In the genomic region with DNA sequence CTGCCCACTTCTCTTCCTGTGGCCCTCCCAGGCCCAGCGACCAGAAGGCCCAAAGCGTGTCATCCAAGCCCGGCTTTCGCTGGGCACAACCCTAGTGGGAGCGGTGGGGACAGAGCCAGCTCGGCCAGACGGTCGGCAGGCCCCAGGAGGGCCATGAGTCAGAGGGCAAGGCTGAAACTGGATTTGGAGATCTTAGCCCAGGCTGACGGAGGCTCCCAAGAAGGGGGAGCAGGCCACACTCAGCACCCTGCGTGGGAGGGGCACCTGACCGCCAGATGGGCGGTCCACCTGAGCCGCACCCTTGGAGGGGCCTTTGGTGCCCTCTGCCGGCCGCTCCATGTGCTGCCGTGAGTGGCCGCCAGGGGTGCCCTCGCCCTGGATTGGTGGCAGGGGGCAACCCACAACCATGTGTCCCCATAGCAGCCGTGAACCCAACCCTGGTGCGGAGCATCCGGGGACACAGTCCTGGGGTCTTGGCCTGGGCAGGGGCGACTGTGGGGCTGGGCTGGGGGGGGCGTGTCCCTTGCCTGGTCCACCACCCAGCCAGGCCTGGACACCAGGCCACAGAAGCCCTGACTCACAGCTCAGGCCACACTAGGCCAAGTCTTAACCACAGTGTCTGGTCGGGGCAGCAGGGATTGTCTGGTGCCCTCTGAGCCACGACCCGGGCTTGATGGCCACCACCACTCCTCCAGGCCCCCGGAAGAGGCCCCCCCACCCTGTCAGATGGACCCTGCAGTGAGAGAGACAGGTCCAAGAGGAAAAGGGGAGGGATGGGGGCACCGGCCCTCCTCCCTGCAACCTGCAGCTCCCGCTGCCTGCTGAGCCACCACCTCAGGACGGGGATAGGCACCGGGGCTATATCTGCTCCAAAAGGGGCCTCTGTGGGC, we compare ENCODE assay signal across 1 cellular context.
TF ChIP-seq lines count a peak whose summit lies in the region.

No MANE protein-coding gene starts in this region.

TF ChIP-seq in HepG2, 621 proteins besides CTCF, POLR2A, EP300 and RAD21 (continued from another document and continues in another):
- TF ChIP-seq, protein P1, sequence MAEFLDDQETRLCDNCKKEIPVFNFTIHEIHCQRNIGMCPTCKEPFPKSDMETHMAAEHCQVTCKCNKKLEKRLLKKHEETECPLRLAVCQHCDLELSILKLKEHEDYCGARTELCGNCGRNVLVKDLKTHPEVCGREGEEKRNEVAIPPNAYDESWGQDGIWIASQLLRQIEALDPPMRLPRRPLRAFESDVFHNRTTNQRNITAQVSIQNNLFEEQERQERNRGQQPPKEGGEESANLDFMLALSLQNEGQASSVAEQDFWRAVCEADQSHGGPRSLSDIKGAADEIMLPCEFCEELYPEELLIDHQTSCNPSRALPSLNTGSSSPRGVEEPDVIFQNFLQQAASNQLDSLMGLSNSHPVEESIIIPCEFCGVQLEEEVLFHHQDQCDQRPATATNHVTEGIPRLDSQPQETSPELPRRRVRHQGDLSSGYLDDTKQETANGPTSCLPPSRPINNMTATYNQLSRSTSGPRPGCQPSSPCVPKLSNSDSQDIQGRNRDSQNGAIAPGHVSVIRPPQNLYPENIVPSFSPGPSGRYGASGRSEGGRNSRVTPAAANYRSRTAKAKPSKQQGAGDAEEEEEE (CRISPR knock-in tag; IDR thresholded peaks at IDR 0.05; ENCODE audit: borderline replicate concordance) = no peak
- no peak for TF ChIP-seq ZNF615 (CRISPR knock-in tag; IDR thresholded peaks at IDR 0.05; ENCODE audit: borderline replicate concordance)
- TF ChIP-seq, protein P2, sequence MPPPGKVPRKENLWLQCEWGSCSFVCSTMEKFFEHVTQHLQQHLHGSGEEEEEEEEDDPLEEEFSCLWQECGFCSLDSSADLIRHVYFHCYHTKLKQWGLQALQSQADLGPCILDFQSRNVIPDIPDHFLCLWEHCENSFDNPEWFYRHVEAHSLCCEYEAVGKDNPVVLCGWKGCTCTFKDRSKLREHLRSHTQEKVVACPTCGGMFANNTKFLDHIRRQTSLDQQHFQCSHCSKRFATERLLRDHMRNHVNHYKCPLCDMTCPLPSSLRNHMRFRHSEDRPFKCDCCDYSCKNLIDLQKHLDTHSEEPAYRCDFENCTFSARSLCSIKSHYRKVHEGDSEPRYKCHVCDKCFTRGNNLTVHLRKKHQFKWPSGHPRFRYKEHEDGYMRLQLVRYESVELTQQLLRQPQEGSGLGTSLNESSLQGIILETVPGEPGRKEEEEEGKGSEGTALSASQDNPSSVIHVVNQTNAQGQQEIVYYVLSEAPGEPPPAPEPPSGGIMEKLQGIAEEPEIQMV (CRISPR knock-in tag; IDR thresholded peaks at IDR 0.05; ENCODE audit: low read depth) = no peak
- TF ChIP-seq MXI1 (IDR thresholded peaks at IDR 0.05; ENCODE audit: borderline replicate concordance, low read depth, low read length) = peak; percentile 69; the same call in 1 of the 3 replicates
- TF ChIP-seq NR2F6 (IDR thresholded peaks at IDR 0.05) = no peak
- peak; percentile 43; the same call in 1 of the 2 replicates for TF ChIP-seq NR2F6 (CRISPR knock-in tag; IDR thresholded peaks at IDR 0.05)
- TF ChIP-seq TCF7 (IDR thresholded peaks at IDR 0.05; ENCODE audit: low read depth) = no peak
- peak; percentile 88 for TF ChIP-seq MYC (CRISPR knock-in tag; IDR thresholded peaks at IDR 0.05; ENCODE audit: borderline replicate concordance)
- no peak for TF ChIP-seq HMG20A (CRISPR knock-in tag; IDR thresholded peaks at IDR 0.05; ENCODE audit: borderline replicate concordance)
- 0 out of 2 replicates have a peak, but pooled peaks have one; percentile 25 for TF ChIP-seq ZIK1 (CRISPR knock-in tag; IDR thresholded peaks at IDR 0.05; ENCODE audit: borderline replicate concordance, low read depth)
- TF ChIP-seq TCF7L2 (IDR thresholded peaks at IDR 0.05; ENCODE audit: low read depth, low read length) = no peak
- TF ChIP-seq HES4 (CRISPR knock-in tag; IDR thresholded peaks at IDR 0.05; ENCODE audit: borderline replicate concordance) = peak; percentile 86; the same call in 1 of the 2 replicates
- TF ChIP-seq NR2F1 (CRISPR knock-in tag; IDR thresholded peaks at IDR 0.05) = no peak; a peak in 1 of 4 replicates
- TF ChIP-seq, protein P3, sequence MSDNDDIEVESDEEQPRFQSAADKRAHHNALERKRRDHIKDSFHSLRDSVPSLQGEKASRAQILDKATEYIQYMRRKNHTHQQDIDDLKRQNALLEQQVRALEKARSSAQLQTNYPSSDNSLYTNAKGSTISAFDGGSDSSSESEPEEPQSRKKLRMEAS (IDR thresholded peaks at IDR 0.05) = peak; percentile 74
- TF ChIP-seq ATF1 (CRISPR knock-in tag; IDR thresholded peaks at IDR 0.05) = no peak
- peak; percentile 32; the same call in 1 of the 2 replicates for TF ChIP-seq ZNF343 (CRISPR knock-in tag; IDR thresholded peaks at IDR 0.05)
- TF ChIP-seq PREB (CRISPR knock-in tag; IDR thresholded peaks at IDR 0.05) = no peak
- no peak for TF ChIP-seq MTF1 (CRISPR knock-in tag; IDR thresholded peaks at IDR 0.05)
- TF ChIP-seq, protein P4, sequence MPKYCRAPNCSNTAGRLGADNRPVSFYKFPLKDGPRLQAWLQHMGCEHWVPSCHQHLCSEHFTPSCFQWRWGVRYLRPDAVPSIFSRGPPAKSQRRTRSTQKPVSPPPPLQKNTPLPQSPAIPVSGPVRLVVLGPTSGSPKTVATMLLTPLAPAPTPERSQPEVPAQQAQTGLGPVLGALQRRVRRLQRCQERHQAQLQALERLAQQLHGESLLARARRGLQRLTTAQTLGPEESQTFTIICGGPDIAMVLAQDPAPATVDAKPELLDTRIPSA (CRISPR knock-in tag; IDR thresholded peaks at IDR 0.05; ENCODE audit: borderline replicate concordance) = no peak
- TF ChIP-seq SP1 (IDR thresholded peaks at IDR 0.05) = no peak
- peak; percentile 72 for TF ChIP-seq SP1 (CRISPR knock-in tag; IDR thresholded peaks at IDR 0.05)
- TF ChIP-seq EED (CRISPR knock-in tag; IDR thresholded peaks at IDR 0.05) = no peak; the same call in none of the 2 replicates
- TF ChIP-seq SMAD1 (CRISPR knock-in tag; IDR thresholded peaks at IDR 0.05; ENCODE audit: borderline replicate concordance, low read depth) = no peak
- no peak for TF ChIP-seq FOXA1 (IDR thresholded peaks at IDR 0.05)
- 0 out of 2 replicates have a peak, but pooled peaks have one; percentile 37 for TF ChIP-seq FOXA1 (CRISPR knock-in tag; IDR thresholded peaks at IDR 0.05)
- TF ChIP-seq, protein P5, sequence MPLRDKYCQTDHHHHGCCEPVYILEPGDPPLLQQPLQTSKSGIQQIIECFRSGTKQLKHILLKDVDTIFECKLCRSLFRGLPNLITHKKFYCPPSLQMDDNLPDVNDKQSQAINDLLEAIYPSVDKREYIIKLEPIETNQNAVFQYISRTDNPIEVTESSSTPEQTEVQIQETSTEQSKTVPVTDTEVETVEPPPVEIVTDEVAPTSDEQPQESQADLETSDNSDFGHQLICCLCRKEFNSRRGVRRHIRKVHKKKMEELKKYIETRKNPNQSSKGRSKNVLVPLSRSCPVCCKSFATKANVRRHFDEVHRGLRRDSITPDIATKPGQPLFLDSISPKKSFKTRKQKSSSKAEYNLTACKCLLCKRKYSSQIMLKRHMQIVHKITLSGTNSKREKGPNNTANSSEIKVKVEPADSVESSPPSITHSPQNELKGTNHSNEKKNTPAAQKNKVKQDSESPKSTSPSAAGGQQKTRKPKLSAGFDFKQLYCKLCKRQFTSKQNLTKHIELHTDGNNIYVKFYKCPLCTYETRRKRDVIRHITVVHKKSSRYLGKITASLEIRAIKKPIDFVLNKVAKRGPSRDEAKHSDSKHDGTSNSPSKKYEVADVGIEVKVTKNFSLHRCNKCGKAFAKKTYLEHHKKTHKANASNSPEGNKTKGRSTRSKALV (CRISPR knock-in tag; IDR thresholded peaks at IDR 0.05) = 0 out of 2 replicates have a peak, but pooled peaks have one; percentile 17
- TF ChIP-seq, protein P6, sequence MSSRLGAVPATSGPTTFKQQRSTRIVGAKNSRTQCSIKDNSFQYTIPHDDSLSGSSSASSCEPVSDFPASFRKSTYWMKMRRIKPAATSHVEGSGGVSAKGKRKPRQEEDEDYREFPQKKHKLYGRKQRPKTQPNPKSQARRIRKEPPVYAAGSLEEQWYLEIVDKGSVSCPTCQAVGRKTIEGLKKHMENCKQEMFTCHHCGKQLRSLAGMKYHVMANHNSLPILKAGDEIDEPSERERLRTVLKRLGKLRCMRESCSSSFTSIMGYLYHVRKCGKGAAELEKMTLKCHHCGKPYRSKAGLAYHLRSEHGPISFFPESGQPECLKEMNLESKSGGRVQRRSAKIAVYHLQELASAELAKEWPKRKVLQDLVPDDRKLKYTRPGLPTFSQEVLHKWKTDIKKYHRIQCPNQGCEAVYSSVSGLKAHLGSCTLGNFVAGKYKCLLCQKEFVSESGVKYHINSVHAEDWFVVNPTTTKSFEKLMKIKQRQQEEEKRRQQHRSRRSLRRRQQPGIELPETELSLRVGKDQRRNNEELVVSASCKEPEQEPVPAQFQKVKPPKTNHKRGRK (CRISPR knock-in tag; IDR thresholded peaks at IDR 0.05) = no peak
- 0 out of 2 replicates have a peak, but pooled peaks have one; percentile 70 for TF ChIP-seq SMYD3 (CRISPR knock-in tag; IDR thresholded peaks at IDR 0.05)
- no peak for TF ChIP-seq SIX4 (CRISPR knock-in tag; IDR thresholded peaks at IDR 0.05)
- 0 out of 2 replicates have a peak, but pooled peaks have one; percentile 33 for TF ChIP-seq ZNF232 (CRISPR knock-in tag; IDR thresholded peaks at IDR 0.05; ENCODE audit: borderline replicate concordance)
- no peak for TF ChIP-seq DNMT1 (CRISPR knock-in tag; IDR thresholded peaks at IDR 0.05)
- TF ChIP-seq, protein P7, sequence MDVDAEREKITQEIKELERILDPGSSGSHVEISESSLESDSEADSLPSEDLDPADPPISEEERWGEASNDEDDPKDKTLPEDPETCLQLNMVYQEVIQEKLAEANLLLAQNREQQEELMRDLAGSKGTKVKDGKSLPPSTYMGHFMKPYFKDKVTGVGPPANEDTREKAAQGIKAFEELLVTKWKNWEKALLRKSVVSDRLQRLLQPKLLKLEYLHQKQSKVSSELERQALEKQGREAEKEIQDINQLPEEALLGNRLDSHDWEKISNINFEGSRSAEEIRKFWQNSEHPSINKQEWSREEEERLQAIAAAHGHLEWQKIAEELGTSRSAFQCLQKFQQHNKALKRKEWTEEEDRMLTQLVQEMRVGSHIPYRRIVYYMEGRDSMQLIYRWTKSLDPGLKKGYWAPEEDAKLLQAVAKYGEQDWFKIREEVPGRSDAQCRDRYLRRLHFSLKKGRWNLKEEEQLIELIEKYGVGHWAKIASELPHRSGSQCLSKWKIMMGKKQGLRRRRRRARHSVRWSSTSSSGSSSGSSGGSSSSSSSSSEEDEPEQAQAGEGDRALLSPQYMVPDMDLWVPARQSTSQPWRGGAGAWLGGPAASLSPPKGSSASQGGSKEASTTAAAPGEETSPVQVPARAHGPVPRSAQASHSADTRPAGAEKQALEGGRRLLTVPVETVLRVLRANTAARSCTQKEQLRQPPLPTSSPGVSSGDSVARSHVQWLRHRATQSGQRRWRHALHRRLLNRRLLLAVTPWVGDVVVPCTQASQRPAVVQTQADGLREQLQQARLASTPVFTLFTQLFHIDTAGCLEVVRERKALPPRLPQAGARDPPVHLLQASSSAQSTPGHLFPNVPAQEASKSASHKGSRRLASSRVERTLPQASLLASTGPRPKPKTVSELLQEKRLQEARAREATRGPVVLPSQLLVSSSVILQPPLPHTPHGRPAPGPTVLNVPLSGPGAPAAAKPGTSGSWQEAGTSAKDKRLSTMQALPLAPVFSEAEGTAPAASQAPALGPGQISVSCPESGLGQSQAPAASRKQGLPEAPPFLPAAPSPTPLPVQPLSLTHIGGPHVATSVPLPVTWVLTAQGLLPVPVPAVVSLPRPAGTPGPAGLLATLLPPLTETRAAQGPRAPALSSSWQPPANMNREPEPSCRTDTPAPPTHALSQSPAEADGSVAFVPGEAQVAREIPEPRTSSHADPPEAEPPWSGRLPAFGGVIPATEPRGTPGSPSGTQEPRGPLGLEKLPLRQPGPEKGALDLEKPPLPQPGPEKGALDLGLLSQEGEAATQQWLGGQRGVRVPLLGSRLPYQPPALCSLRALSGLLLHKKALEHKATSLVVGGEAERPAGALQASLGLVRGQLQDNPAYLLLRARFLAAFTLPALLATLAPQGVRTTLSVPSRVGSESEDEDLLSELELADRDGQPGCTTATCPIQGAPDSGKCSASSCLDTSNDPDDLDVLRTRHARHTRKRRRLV (CRISPR knock-in tag; IDR thresholded peaks at IDR 0.05) = no peak
- no peak for TF ChIP-seq FOXC1 (CRISPR knock-in tag; IDR thresholded peaks at IDR 0.05; ENCODE audit: borderline replicate concordance)
- TF ChIP-seq RBFOX2 (IDR thresholded peaks at IDR 0.05; ENCODE audit: low read depth, low read length) = peak; percentile 89
- no peak for TF ChIP-seq MAF1 (CRISPR knock-in tag; IDR thresholded peaks at IDR 0.05; ENCODE audit: borderline replicate concordance)
- TF ChIP-seq KLF16 (CRISPR knock-in tag; IDR thresholded peaks at IDR 0.05) = peak in 1 of 2 experiments; percentile 41; a peak in 1 of 4 replicates
- TF ChIP-seq GATAD1 (CRISPR knock-in tag; IDR thresholded peaks at IDR 0.05) = peak; percentile 54
- peak; percentile 63 for TF ChIP-seq CBX1 (IDR thresholded peaks at IDR 0.05; ENCODE audit: low read depth)
- no peak for TF ChIP-seq ZNF180 (CRISPR knock-in tag; IDR thresholded peaks at IDR 0.05; ENCODE audit: borderline replicate concordance, low read depth)
- no peak for TF ChIP-seq PAWR (CRISPR knock-in tag; IDR thresholded peaks at IDR 0.05; ENCODE audit: borderline replicate concordance)
- no peak for TF ChIP-seq RNF2 (conservative IDR thresholded peaks at IDR 0.05; ENCODE audit: low read depth)
- no peak for TF ChIP-seq SETDB1 (CRISPR knock-in tag; IDR thresholded peaks at IDR 0.05; ENCODE audit: borderline replicate concordance)
- TF ChIP-seq IRX3 (CRISPR knock-in tag; IDR thresholded peaks at IDR 0.05; ENCODE audit: borderline replicate concordance, low read depth) = no peak; the same call in 1 of the 2 replicates
